In the genomic region with DNA sequence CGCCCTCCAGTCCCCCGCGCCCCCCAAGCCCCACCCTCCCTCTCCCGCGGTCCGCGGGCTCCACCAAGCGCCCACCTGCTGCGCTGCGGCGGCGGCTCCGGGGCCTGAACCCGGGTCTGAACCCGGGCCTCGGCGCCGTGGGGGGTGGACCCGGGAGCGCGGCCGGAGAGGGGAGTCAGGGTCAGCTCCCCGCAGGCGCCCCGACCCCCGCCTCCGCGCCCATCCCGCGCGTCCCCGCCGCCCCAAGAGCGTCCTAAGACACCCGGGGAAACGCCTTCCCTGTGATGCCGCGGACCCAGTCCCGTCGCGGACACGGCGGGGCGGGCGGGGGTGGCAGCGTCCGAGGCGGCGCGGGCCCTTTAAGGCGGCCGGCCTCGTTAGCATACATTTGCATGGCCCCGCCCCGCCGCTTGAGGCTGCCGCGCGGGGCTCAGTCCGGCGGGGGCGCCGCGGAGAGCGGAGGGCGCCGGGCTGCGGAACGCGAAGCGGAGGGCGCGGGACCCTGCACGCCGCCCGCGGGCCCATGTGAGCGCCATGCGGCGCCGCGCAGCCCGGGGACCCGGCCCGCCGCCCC, we compare ENCODE assay signal across 1 cellular context.
TF ChIP-seq lines count a peak whose summit lies in the region.

A gene (plus strand): TSS at position 433 of the 574 bp plus-strand sequence. CDS start 102 bp downstream, at position 535.

TF ChIP-seq in HepG2, 621 proteins besides CTCF, POLR2A, EP300 and RAD21 (continued from another document):
- TF ChIP-seq, protein P1, sequence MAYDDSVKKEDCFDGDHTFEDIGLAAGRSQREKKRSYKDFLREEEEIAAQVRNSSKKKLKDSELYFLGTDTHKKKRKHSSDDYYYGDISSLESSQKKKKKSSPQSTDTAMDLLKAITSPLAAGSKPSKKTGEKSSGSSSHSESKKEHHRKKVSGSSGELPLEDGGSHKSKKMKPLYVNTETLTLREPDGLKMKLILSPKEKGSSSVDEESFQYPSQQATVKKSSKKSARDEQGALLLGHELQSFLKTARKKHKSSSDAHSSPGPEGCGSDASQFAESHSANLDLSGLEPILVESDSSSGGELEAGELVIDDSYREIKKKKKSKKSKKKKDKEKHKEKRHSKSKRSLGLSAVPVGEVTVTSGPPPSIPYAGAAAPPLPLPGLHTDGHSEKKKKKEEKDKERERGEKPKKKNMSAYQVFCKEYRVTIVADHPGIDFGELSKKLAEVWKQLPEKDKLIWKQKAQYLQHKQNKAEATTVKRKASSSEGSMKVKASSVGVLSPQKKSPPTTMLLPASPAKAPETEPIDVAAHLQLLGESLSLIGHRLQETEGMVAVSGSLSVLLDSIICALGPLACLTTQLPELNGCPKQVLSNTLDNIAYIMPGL (CRISPR knock-in tag; IDR thresholded peaks at IDR 0.05; ENCODE audit: borderline replicate concordance in 1 of 2, low read depth in 1 of 2), result peak in 1 of 2 experiments; percentile 21; a peak in 1 of 4 replicates
